ENCODE assay signal across 15 cellular contexts in genomic region chr14:89531661-89532335, GRCh38.
DNase-seq lines count a peak whose midpoint lies in the region; ATAC-seq and TF ChIP-seq lines count a peak whose summit lies in the region.
"Had no signal": no experiment of that assay in that cellular context is flagged by ENCODE, and none has a peak within 500 bp of the region (broad histone marks: within the 10 kb centered on the region; RNA-seq: fewer than 3 reads in every experiment).

No MANE protein-coding gene starts in this region.

- peaks cover 6% of the 10 kb centered on the region; the same call in 1 of the 2 replicates for H3K9me3 ChIP-seq in HUES6 (ENCODE audit: control insufficient read depth, insufficient read depth, low read depth, low read length)
- H3K9me3 ChIP-seq in parathyroid adenoma (ENCODE audit: control insufficient read depth, low read length) = no peaks in the 10 kb centered on the region
- H3K9me3 ChIP-seq: SJCRH30 had no signal

- H3K36me3 ChIP-seq in HUES6 (ENCODE audit: control insufficient read depth, insufficient read depth, low read length) = no peaks in the 10 kb centered on the region; the same call in 1 of the 2 replicates
- no peaks in the 10 kb centered on the region for H3K36me3 ChIP-seq in parathyroid adenoma (ENCODE audit: control insufficient read depth, insufficient read depth, low read length)
- H3K36me3 ChIP-seq: SJCRH30 had no signal

- H3K27ac ChIP-seq in HUES6 (ENCODE audit: low read depth, low read length) (0 out of 2 replicates have a peak overlapping the region, but pooled peaks have one; percentile 23), parathyroid adenoma (peak overlapping the region; percentile 17)
- H3K27ac ChIP-seq: PC-9, SJCRH30 had no signal

- in situ Hi-C loops in G401 (cut with HindIII; ENCODE audit: low sequenced_read_pairs) = no loop called here

- peaks cover 19% of the 10 kb centered on the region for H3K79me2 ChIP-seq in parathyroid adenoma

- intact Hi-C loops in activated CD4-positive, alpha-beta T cell treated with anti-CD3 and anti-CD28 coated beads for 36 hours (cut with DNase I, micrococcal nuclease) = no loop called here

- peaks cover 28% of the 10 kb centered on the region for H3K36me3 Mint-ChIP-seq in activated CD4-positive, alpha-beta T cell treated with anti-CD3 and anti-CD28 coated beads for 36 hours (ENCODE audit: low read depth)

- CTCF ChIA-PET in activated CD4-positive, alpha-beta T cell treated with anti-CD3 and anti-CD28 coated beads for 36 hours (lab: Charles Lee) = interaction anchor here (1.0 kb wide), 1 partner anchor 14 kb away, joined by 3 read pairs; no protein-coding TSS in a partner anchor

- H3K4me1 ChIP-seq in HUES6 (ENCODE audit: control insufficient read depth, insufficient read depth, low read length) = peaks cover 6% of the 10 kb centered on the region
- H3K4me1 ChIP-seq in parathyroid adenoma = peaks cover 22% of the 10 kb centered on the region
- H3K4me1 ChIP-seq: SJCRH30 had no signal

- H3K9ac ChIP-seq in HUES6 (ENCODE audit: low read length) = no peak overlapping the region
- no peak overlapping the region for H3K9ac ChIP-seq in parathyroid adenoma

- no peak overlapping the region for H3K4me3 Mint-ChIP-seq in activated CD4-positive, alpha-beta T cell treated with anti-CD3 and anti-CD28 coated beads for 36 hours
- H3K4me3 Mint-ChIP-seq: CD4-positive, alpha-beta memory T cell; HFFc6 had no signal

- TF ChIP-seq CTCF in parathyroid adenoma (IDR thresholded peaks at IDR 0.05) = no peak

- POLR2A ChIA-PET in activated CD4-positive, alpha-beta T cell treated with anti-CD3 and anti-CD28 coated beads for 36 hours (lab: Charles Lee) = no interaction called here

- H3K27me3 ChIP-seq in HUES6 (ENCODE audit: control insufficient read depth, insufficient read depth, low read length) = no peaks in the 10 kb centered on the region
- H3K27me3 ChIP-seq in parathyroid adenoma (ENCODE audit: control insufficient read depth, insufficient read depth, low read length) = no peaks in the 10 kb centered on the region
- H3K27me3 ChIP-seq: SJCRH30 had no signal

- ATAC-seq in activated CD4-positive, alpha-beta T cell treated with anti-CD3 and anti-CD28 coated beads for 36 hours = no peak

- no peaks in the 10 kb centered on the region for H3K27me3 Mint-ChIP-seq in activated CD4-positive, alpha-beta T cell treated with anti-CD3 and anti-CD28 coated beads for 36 hours
- H3K27me3 Mint-ChIP-seq: CD4-positive, alpha-beta memory T cell had no signal

- H3K27ac Mint-ChIP-seq in activated CD4-positive, alpha-beta T cell treated with anti-CD3 and anti-CD28 coated beads for 36 hours = no peak overlapping the region
- H3K27ac Mint-ChIP-seq: HFFc6 had no signal

- H3K9me3 Mint-ChIP-seq in activated CD4-positive, alpha-beta T cell treated with anti-CD3 and anti-CD28 coated beads for 36 hours (ENCODE audit: low read depth) = peaks cover 5% of the 10 kb centered on the region
- H3K9me3 Mint-ChIP-seq: HFFc6 had no signal

- H3K4me2 ChIP-seq in parathyroid adenoma (ENCODE audit: low read length) = peak overlapping the region; percentile 28
- H3K4me2 ChIP-seq: PC-9 had no signal

- peaks cover 21% of the 10 kb centered on the region for H3K4me1 Mint-ChIP-seq in activated CD4-positive, alpha-beta T cell treated with anti-CD3 and anti-CD28 coated beads for 36 hours

- H3K4me3 ChIP-seq in HUES6 (ENCODE audit: low read depth, low read length) (no peak overlapping the region), parathyroid adenoma (ENCODE audit: low read depth, low read length) (no peak overlapping the region)
- H3K4me3 ChIP-seq: PC-9, SJCRH30 had no signal

- DNase-seq in G401 (ENCODE audit: low spot score) (peak; percentile 66), cerebellum (ENCODE audit: low spot score) (peak; percentile 26), NCI-H748 treated with DMSO at 0.1 percent for 48 hours (lab: John Stamatoyannopoulos, UW) (no peak), HuH-7 (ENCODE audit: low spot score) (no peak)
- no peak for DNase-seq in activated CD4-positive, alpha-beta T cell treated with anti-CD3 and anti-CD28 coated beads for 36 hours
- DNase-seq: CD4-positive, alpha-beta memory T cell; GF-D8; HFFc6; Karpas-422; NCI-H1930; NCI-H774; PC-9; SJCRH30 had no signal

- H2AFZ ChIP-seq in parathyroid adenoma = peak overlapping the region; percentile 11
- H2AFZ ChIP-seq: PC-9 had no signal

Comparison
In these comparisons a context has a peak if more than half of its experiments do, and no peak if none do; other contexts are left out.
1. DNase-seq: peak in G401 (single experiment) and cerebellum (single experiment); none in NCI-H748 treated with DMSO at 0.1 percent for 48 hours (single experiment), activated CD4-positive, alpha-beta T cell treated with anti-CD3 and anti-CD28 coated beads for 36 hours (single experiment) and HuH-7 (single experiment).